In the genomic region with DNA sequence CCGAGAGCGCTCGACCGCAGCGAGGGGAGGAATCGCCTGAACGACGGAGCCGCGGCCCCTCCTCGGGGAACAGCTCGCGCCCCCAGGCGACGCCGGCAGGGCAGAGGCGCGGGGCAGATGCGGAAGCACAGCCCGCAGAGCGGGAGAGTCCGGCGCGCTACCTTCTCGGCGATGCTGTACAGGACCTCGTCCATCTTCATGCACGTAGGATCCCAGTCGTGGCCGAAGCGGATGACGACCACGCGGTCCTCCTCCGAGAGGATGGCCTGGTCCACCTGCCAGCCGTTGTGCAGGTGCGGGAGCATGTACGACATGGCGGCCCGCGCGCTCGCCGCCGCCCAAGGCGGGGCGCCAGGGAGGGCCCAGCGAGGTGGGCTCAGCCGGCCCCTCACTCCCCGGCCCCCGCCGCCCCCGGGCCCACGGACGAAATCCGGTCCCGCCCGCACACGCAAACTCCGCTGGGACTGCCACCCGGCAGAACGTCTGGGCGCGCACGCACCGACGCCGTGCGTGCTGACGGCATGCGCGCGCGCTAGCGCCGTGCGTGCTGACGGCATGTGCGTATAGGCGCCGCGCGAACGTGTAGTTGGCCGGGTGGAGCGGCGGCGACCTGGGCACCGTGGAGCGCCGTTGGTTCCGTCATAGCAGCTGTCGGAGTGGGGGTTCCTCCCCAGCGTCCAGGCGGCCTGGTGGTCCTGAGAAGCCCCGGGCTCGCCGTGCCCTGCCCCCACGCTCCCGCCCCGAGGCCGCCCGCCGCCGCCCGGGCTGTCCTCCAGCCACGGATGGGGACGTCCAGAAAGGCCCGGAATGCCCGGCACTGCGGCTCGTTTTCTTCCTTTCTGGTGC, we compare ENCODE assay signal across 1 cellular context.
TF ChIP-seq lines count a peak whose summit lies in the region.

A gene with protein sequence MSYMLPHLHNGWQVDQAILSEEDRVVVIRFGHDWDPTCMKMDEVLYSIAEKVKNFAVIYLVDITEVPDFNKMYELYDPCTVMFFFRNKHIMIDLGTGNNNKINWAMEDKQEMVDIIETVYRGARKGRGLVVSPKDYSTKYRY (minus strand): TSS at position 485 of the 846 bp plus-strand sequence. CDS start 171 bp downstream, at position 314.

TF ChIP-seq in WTC11, 78 proteins besides CTCF, POLR2A, EP300 and RAD21 (continued from another document and continues in another):
- TF ChIP-seq, protein P1, sequence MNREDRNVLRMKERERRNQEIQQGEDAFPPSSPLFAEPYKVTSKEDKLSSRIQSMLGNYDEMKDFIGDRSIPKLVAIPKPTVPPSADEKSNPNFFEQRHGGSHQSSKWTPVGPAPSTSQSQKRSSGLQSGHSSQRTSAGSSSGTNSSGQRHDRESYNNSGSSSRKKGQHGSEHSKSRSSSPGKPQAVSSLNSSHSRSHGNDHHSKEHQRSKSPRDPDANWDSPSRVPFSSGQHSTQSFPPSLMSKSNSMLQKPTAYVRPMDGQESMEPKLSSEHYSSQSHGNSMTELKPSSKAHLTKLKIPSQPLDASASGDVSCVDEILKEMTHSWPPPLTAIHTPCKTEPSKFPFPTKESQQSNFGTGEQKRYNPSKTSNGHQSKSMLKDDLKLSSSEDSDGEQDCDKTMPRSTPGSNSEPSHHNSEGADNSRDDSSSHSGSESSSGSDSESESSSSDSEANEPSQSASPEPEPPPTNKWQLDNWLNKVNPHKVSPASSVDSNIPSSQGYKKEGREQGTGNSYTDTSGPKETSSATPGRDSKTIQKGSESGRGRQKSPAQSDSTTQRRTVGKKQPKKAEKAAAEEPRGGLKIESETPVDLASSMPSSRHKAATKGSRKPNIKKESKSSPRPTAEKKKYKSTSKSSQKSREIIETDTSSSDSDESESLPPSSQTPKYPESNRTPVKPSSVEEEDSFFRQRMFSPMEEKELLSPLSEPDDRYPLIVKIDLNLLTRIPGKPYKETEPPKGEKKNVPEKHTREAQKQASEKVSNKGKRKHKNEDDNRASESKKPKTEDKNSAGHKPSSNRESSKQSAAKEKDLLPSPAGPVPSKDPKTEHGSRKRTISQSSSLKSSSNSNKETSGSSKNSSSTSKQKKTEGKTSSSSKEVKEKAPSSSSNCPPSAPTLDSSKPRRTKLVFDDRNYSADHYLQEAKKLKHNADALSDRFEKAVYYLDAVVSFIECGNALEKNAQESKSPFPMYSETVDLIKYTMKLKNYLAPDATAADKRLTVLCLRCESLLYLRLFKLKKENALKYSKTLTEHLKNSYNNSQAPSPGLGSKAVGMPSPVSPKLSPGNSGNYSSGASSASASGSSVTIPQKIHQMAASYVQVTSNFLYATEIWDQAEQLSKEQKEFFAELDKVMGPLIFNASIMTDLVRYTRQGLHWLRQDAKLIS (CRISPR knock-in tag; IDR thresholded peaks at IDR 0.05; ENCODE audit: borderline replicate concordance): no peak
- TF ChIP-seq TP53 (CRISPR knock-in tag; IDR thresholded peaks at IDR 0.05): peak; percentile 79; the same call in 1 of the 2 replicates
- TF ChIP-seq, protein P2, sequence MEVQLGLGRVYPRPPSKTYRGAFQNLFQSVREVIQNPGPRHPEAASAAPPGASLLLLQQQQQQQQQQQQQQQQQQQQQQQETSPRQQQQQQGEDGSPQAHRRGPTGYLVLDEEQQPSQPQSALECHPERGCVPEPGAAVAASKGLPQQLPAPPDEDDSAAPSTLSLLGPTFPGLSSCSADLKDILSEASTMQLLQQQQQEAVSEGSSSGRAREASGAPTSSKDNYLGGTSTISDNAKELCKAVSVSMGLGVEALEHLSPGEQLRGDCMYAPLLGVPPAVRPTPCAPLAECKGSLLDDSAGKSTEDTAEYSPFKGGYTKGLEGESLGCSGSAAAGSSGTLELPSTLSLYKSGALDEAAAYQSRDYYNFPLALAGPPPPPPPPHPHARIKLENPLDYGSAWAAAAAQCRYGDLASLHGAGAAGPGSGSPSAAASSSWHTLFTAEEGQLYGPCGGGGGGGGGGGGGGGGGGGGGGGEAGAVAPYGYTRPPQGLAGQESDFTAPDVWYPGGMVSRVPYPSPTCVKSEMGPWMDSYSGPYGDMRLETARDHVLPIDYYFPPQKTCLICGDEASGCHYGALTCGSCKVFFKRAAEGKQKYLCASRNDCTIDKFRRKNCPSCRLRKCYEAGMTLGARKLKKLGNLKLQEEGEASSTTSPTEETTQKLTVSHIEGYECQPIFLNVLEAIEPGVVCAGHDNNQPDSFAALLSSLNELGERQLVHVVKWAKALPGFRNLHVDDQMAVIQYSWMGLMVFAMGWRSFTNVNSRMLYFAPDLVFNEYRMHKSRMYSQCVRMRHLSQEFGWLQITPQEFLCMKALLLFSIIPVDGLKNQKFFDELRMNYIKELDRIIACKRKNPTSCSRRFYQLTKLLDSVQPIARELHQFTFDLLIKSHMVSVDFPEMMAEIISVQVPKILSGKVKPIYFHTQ (CRISPR knock-in tag; IDR thresholded peaks at IDR 0.05): no peak
- no peak; the same call in 1 of the 2 replicates for TF ChIP-seq NR3C1 (CRISPR knock-in tag; conservative IDR thresholded peaks at IDR 0.05; ENCODE audit: low read depth)
- peak; percentile 79; the same call in 1 of the 2 replicates for TF ChIP-seq KAT7 (CRISPR knock-in tag; IDR thresholded peaks at IDR 0.05; ENCODE audit: borderline replicate concordance)
- TF ChIP-seq, protein P3, sequence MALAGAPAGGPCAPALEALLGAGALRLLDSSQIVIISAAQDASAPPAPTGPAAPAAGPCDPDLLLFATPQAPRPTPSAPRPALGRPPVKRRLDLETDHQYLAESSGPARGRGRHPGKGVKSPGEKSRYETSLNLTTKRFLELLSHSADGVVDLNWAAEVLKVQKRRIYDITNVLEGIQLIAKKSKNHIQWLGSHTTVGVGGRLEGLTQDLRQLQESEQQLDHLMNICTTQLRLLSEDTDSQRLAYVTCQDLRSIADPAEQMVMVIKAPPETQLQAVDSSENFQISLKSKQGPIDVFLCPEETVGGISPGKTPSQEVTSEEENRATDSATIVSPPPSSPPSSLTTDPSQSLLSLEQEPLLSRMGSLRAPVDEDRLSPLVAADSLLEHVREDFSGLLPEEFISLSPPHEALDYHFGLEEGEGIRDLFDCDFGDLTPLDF (CRISPR knock-in tag; IDR thresholded peaks at IDR 0.05): 0 out of 2 replicates have a peak, but pooled peaks have one; percentile 17
- no peak for TF ChIP-seq OVOL2 (CRISPR knock-in tag; IDR thresholded peaks at IDR 0.05; ENCODE audit: borderline replicate concordance)
- TF ChIP-seq, protein P4, sequence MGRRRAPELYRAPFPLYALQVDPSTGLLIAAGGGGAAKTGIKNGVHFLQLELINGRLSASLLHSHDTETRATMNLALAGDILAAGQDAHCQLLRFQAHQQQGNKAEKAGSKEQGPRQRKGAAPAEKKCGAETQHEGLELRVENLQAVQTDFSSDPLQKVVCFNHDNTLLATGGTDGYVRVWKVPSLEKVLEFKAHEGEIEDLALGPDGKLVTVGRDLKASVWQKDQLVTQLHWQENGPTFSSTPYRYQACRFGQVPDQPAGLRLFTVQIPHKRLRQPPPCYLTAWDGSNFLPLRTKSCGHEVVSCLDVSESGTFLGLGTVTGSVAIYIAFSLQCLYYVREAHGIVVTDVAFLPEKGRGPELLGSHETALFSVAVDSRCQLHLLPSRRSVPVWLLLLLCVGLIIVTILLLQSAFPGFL (CRISPR knock-in tag; IDR thresholded peaks at IDR 0.05; ENCODE audit: borderline replicate concordance): no peak
- 0 out of 2 replicates have a peak, but pooled peaks have one; percentile 78 for TF ChIP-seq ZNF138 (CRISPR knock-in tag; conservative IDR thresholded peaks at IDR 0.05)
- no peak for TF ChIP-seq ZNF121 (CRISPR knock-in tag; IDR thresholded peaks at IDR 0.05)
- TF ChIP-seq ZNF396 (CRISPR knock-in tag; IDR thresholded peaks at IDR 0.05; ENCODE audit: borderline replicate concordance): no peak
- TF ChIP-seq ETV6 (CRISPR knock-in tag; IDR thresholded peaks at IDR 0.05): no peak; the same call in 1 of the 2 replicates
- TF ChIP-seq ELF4 (CRISPR knock-in tag; IDR thresholded peaks at IDR 0.05; ENCODE audit: low read depth): no peak
- TF ChIP-seq ZBTB21 (CRISPR knock-in tag; IDR thresholded peaks at IDR 0.05; ENCODE audit: borderline replicate concordance): peak; percentile 44; the same call in 1 of the 2 replicates
- TF ChIP-seq, protein P5, sequence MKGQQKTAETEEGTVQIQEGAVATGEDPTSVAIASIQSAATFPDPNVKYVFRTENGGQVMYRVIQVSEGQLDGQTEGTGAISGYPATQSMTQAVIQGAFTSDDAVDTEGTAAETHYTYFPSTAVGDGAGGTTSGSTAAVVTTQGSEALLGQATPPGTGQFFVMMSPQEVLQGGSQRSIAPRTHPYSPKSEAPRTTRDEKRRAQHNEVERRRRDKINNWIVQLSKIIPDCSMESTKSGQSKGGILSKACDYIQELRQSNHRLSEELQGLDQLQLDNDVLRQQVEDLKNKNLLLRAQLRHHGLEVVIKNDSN (CRISPR knock-in tag; IDR thresholded peaks at IDR 0.05): peak; percentile 47; the same call in 1 of the 2 replicates
- no peak for TF ChIP-seq TEAD1 (CRISPR knock-in tag; IDR thresholded peaks at IDR 0.05)
- TF ChIP-seq, protein P6, sequence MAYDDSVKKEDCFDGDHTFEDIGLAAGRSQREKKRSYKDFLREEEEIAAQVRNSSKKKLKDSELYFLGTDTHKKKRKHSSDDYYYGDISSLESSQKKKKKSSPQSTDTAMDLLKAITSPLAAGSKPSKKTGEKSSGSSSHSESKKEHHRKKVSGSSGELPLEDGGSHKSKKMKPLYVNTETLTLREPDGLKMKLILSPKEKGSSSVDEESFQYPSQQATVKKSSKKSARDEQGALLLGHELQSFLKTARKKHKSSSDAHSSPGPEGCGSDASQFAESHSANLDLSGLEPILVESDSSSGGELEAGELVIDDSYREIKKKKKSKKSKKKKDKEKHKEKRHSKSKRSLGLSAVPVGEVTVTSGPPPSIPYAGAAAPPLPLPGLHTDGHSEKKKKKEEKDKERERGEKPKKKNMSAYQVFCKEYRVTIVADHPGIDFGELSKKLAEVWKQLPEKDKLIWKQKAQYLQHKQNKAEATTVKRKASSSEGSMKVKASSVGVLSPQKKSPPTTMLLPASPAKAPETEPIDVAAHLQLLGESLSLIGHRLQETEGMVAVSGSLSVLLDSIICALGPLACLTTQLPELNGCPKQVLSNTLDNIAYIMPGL (CRISPR knock-in tag; IDR thresholded peaks at IDR 0.05): peak; percentile 88; the same call in 1 of the 2 replicates
- TF ChIP-seq, protein P7, sequence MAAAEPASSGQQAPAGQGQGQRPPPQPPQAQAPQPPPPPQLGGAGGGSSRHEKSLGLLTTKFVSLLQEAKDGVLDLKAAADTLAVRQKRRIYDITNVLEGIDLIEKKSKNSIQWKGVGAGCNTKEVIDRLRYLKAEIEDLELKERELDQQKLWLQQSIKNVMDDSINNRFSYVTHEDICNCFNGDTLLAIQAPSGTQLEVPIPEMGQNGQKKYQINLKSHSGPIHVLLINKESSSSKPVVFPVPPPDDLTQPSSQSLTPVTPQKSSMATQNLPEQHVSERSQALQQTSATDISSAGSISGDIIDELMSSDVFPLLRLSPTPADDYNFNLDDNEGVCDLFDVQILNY (CRISPR knock-in tag; IDR thresholded peaks at IDR 0.05): peak; percentile 74; the same call in 1 of the 2 replicates
- TF ChIP-seq ZNF671 (CRISPR knock-in tag; IDR thresholded peaks at IDR 0.05): no peak
- TF ChIP-seq, protein P8, sequence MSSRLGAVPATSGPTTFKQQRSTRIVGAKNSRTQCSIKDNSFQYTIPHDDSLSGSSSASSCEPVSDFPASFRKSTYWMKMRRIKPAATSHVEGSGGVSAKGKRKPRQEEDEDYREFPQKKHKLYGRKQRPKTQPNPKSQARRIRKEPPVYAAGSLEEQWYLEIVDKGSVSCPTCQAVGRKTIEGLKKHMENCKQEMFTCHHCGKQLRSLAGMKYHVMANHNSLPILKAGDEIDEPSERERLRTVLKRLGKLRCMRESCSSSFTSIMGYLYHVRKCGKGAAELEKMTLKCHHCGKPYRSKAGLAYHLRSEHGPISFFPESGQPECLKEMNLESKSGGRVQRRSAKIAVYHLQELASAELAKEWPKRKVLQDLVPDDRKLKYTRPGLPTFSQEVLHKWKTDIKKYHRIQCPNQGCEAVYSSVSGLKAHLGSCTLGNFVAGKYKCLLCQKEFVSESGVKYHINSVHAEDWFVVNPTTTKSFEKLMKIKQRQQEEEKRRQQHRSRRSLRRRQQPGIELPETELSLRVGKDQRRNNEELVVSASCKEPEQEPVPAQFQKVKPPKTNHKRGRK (CRISPR knock-in tag; IDR thresholded peaks at IDR 0.05; ENCODE audit: borderline replicate concordance): no peak
- TF ChIP-seq, protein P9, sequence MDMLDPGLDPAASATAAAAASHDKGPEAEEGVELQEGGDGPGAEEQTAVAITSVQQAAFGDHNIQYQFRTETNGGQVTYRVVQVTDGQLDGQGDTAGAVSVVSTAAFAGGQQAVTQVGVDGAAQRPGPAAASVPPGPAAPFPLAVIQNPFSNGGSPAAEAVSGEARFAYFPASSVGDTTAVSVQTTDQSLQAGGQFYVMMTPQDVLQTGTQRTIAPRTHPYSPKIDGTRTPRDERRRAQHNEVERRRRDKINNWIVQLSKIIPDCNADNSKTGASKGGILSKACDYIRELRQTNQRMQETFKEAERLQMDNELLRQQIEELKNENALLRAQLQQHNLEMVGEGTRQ (CRISPR knock-in tag; IDR thresholded peaks at IDR 0.05): no peak; the same call in 1 of the 2 replicates
- TF ChIP-seq, protein P10, sequence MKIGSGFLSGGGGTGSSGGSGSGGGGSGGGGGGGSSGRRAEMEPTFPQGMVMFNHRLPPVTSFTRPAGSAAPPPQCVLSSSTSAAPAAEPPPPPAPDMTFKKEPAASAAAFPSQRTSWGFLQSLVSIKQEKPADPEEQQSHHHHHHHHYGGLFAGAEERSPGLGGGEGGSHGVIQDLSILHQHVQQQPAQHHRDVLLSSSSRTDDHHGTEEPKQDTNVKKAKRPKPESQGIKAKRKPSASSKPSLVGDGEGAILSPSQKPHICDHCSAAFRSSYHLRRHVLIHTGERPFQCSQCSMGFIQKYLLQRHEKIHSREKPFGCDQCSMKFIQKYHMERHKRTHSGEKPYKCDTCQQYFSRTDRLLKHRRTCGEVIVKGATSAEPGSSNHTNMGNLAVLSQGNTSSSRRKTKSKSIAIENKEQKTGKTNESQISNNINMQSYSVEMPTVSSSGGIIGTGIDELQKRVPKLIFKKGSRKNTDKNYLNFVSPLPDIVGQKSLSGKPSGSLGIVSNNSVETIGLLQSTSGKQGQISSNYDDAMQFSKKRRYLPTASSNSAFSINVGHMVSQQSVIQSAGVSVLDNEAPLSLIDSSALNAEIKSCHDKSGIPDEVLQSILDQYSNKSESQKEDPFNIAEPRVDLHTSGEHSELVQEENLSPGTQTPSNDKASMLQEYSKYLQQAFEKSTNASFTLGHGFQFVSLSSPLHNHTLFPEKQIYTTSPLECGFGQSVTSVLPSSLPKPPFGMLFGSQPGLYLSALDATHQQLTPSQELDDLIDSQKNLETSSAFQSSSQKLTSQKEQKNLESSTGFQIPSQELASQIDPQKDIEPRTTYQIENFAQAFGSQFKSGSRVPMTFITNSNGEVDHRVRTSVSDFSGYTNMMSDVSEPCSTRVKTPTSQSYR (CRISPR knock-in tag; IDR thresholded peaks at IDR 0.05): 0 out of 2 replicates have a peak, but pooled peaks have one; percentile 14
- no peak for TF ChIP-seq GRHL2 (CRISPR knock-in tag; IDR thresholded peaks at IDR 0.05; ENCODE audit: insufficient replicate concordance, severe bottlenecking)
- TF ChIP-seq TEAD4 (CRISPR knock-in tag; IDR thresholded peaks at IDR 0.05): no peak
- TF ChIP-seq RELA (CRISPR knock-in tag; IDR thresholded peaks at IDR 0.05; ENCODE audit: borderline replicate concordance): peak; percentile 66
